In genomic region chr11:94128171-94128745, GRCh38 we compare ENCODE assay signal across 8 cellular contexts. TPM values are rescaled to one million over a fixed set of nuclear protein-coding genes. Genes with fewer than 3 reads are reported as not detected.
DNase-seq lines count a peak whose midpoint lies in the region; ATAC-seq and TF ChIP-seq lines count a peak whose summit lies in the region.

No MANE protein-coding gene starts in this region.

- BruUV-seq in mammary epithelial cell (replicated peaks; lab: Mats Ljungman, UMichigan), result TSS peak; percentile 39

- H3K9ac ChIP-seq in mammary epithelial cell (ENCODE audit: insufficient read depth, low read length), result peak overlapping the region; percentile 94
- H3K9ac ChIP-seq in liver (ENCODE audit: low read depth in 1 of 2, low read length in 2 of 2), result peak overlapping the region; percentile 58 to 66

- DNase-seq in GM12864 (ENCODE audit: low read depth), result no peak
- DNase-seq in NCI-H446 (lab: John Stamatoyannopoulos, UW), result peak; percentile 54 to 64
- no peak for DNase-seq in mammary epithelial cell
- DNase-seq in suprapubic skin (ENCODE audit: low spot score in 2 of 2), result no peak
- DNase-seq in activated effector memory CD4-positive, alpha-beta T cell treated with Interleukin-2 at 50 U/mL for 16 hours, result no peak

- H3K4me3 ChIP-seq in GM12864 (ENCODE audit: low read depth, low read length), result peak overlapping the region; percentile 87
- peak overlapping the region; percentile 56 to 97 (median 56) for H3K4me3 ChIP-seq in mammary epithelial cell (replicated peaks in 1 of 3; ENCODE audit: insufficient read depth in 1 of 3, low read depth in 2 of 3, low read length in 3 of 3)
- H3K4me3 ChIP-seq in liver (ENCODE audit: low read depth in 1 of 3, low read length in 3 of 3), result peak overlapping the region; percentile 61 to 87 (median 83)
- peak overlapping the region; percentile 62 for H3K4me3 ChIP-seq in suprapubic skin

- H3K9me3 ChIP-seq in mammary epithelial cell (replicated peaks; ENCODE audit: insufficient read depth, low read length) (no peaks in the 10 kb centered on the region), liver (ENCODE audit: control insufficient read depth in 4 of 4, low read length in 3 of 4) (no peaks in the 10 kb centered on the region), suprapubic skin (no peaks in the 10 kb centered on the region)

- peak; percentile 19 for ATAC-seq in HG02870 (IDR thresholded peaks at IDR 0.05; ENCODE audit: unreplicated experiment)

- H3K27me3 ChIP-seq in mammary epithelial cell (ENCODE audit: insufficient read depth, low read length), result no peaks in the 10 kb centered on the region
- no peaks in the 10 kb centered on the region for H3K27me3 ChIP-seq in liver (ENCODE audit: control insufficient read depth in 4 of 4, insufficient read depth in 4 of 4, low read length in 3 of 4)
- H3K27me3 ChIP-seq in suprapubic skin, result no peaks in the 10 kb centered on the region

- peak in 1 of 2 donors; percentile 39 for TF ChIP-seq RAD21 in liver (IDR thresholded peaks at IDR 0.05)

- H3K36me3 ChIP-seq in mammary epithelial cell (ENCODE audit: insufficient read depth, low read length) (no peaks in the 10 kb centered on the region), liver (ENCODE audit: control insufficient read depth in 4 of 4, insufficient read depth in 3 of 4, low read depth in 1 of 4, low read length in 3 of 4) (no peaks in the 10 kb centered on the region), suprapubic skin (no peaks in the 10 kb centered on the region)

- TF ChIP-seq POLR2A in suprapubic skin (IDR thresholded peaks at IDR 0.05), result no peak

- H3K27ac ChIP-seq in 22Rv1, result peak overlapping the region; percentile 89
- peak overlapping the region; percentile 92 for H3K27ac ChIP-seq in mammary epithelial cell (ENCODE audit: insufficient read depth, low read depth, low read length)
- H3K27ac ChIP-seq in liver (ENCODE audit: low read depth in 1 of 2, low read length in 2 of 2), result peak overlapping the region; percentile 90 to 97
- peak overlapping the region; percentile 89 for H3K27ac ChIP-seq in suprapubic skin

- peaks cover 64% of the 10 kb centered on the region for H3K79me2 ChIP-seq in mammary epithelial cell (ENCODE audit: insufficient read depth, low read length)

- WGBS in mammary epithelial cell (ENCODE audit: low coverage, missing lambda C conversion rate), result 3% methylated on average over 19 of the region's 24 CpGs
- WGBS in liver, result under 1% methylated on average over 24 of the region's 24 CpGs
- under 1% methylated on average over 24 of the region's 24 CpGs for WGBS in suprapubic skin

- peaks cover 47% of the 10 kb centered on the region for H3K4me1 ChIP-seq in mammary epithelial cell (ENCODE audit: insufficient read depth, low read length)
- peaks cover 17 to 51% (median 32%) of the 10 kb centered on the region in 4 donors for H3K4me1 ChIP-seq in liver (ENCODE audit: control insufficient read depth in 4 of 4, insufficient read depth in 4 of 4, low read length in 3 of 4)
- peaks cover 45% of the 10 kb centered on the region for H3K4me1 ChIP-seq in suprapubic skin

- peak overlapping the region; percentile 88 for H2AFZ ChIP-seq in mammary epithelial cell (ENCODE audit: low read depth, low read length)

- peak overlapping the region; percentile 98 for H3K4me2 ChIP-seq in mammary epithelial cell (ENCODE audit: insufficient read depth, low read depth, low read length)

- in situ Hi-C loops in mammary epithelial cell (cut with MboI; ENCODE audit: low sequenced_read_pairs in 2 of 2), result no loop called here

- no peak for TF ChIP-seq CTCF in 22Rv1 (IDR thresholded peaks at IDR 0.05)
- no peak for TF ChIP-seq CTCF in GM12864 (IDR thresholded peaks at IDR 0.05; ENCODE audit: low read depth, low read length, missing control alignments)
- no peak for TF ChIP-seq CTCF in mammary epithelial cell (conservative IDR thresholded peaks at IDR 0.05 in 1 of 2, IDR thresholded peaks at IDR 0.05 in 1 of 2; ENCODE audit: extremely low read depth in 1 of 2, insufficient read depth in 1 of 2, low read depth in 1 of 2, low read length in 2 of 2)
- TF ChIP-seq CTCF in liver (IDR thresholded peaks at IDR 0.05; ENCODE audit: low read depth, low read length, missing input control), result no peak
- TF ChIP-seq CTCF in suprapubic skin (IDR thresholded peaks at IDR 0.05), result no peak

- TF ChIP-seq EP300 in suprapubic skin (IDR thresholded peaks at IDR 0.05), result no peak

- H4K20me1 ChIP-seq in mammary epithelial cell (ENCODE audit: insufficient read depth, low read length), result no peaks in the 10 kb centered on the region

- dilution Hi-C loops in mammary epithelial cell (cut with HindIII; ENCODE audit: low sequenced_read_pairs), result loop anchor here (5.0 kb wide), 1 partner anchor 51 kb away; no protein-coding TSS in a partner anchor

- intact Hi-C loops in mammary epithelial cell (cut with micrococcal nuclease), result loop anchor here (1.0 to 2.0 kb wide), 3 partner anchors 55 to 207 kb away; no protein-coding TSS in a partner anchor

- CTCF ChIA-PET in mammary epithelial cell (lab: Charles Lee; ENCODE audit: low non-redundant PET), result no interaction called here

TF ChIP-seq in liver, 16 proteins besides CTCF, POLR2A, EP300 and RAD21:
- TF ChIP-seq JUND (IDR thresholded peaks at IDR 0.05) (peak in 1 of 2 donors; percentile 13), ZBTB33 (IDR thresholded peaks at IDR 0.05) (peak; percentile 12), MAX (IDR thresholded peaks at IDR 0.05) (peak; percentile 18), YY1 (IDR thresholded peaks at IDR 0.05) (no peak)

RNA-seq across cellular contexts. Expression of gene PANX1, which starts 0.4 kb away (rescaled TPM):
- total RNA-seq in mammary epithelial cell (10 to 100 TPM; 42.1 to 48.2 TPM), liver (10 to 100 TPM in 1 of 2 donors, 1 to 10 TPM in 1; 9.9 to 14.1 TPM), suprapubic skin (10 to 100 TPM in 3 of 4 donors, 1 to 10 TPM in 1; 8.9 to 42.7 (median 28.2) TPM)
- polyA plus RNA-seq in mammary epithelial cell (30.9 TPM), liver (1 to 10 TPM; 6.4 to 6.8 TPM)
- polyA minus RNA-seq in mammary epithelial cell, result 62.4 TPM

Comparison
In these comparisons a context has a peak if more than half of its experiments do, and no peak if none do; other contexts are left out.
1. DNase-seq: peak in NCI-H446 (2 of 2); none in GM12864 (single experiment), mammary epithelial cell (single experiment), suprapubic skin (0 of 2) and activated effector memory CD4-positive, alpha-beta T cell treated with Interleukin-2 at 50 U/mL for 16 hours (single experiment).
2. Peak in every context shown above with its lines, with median percentiles within 50 percentile points of each other: H3K27ac ChIP-seq and H3K4me3 ChIP-seq.